ENCODE assay signal across 23 cellular contexts in genomic region chr14:99772371-99773283, GRCh38. TPM values are rescaled to one million over a fixed set of nuclear protein-coding genes. Genes with fewer than 3 reads are reported as not detected.
DNase-seq lines count a peak whose midpoint lies in the region; ATAC-seq and TF ChIP-seq lines count a peak whose summit lies in the region.
"Had no signal": no experiment of that assay in that cellular context is flagged by ENCODE, and none has a peak within 500 bp of the region (broad histone marks: within the 10 kb centered on the region; RNA-seq: fewer than 3 reads in every experiment).

No MANE protein-coding gene starts in this region.

- no peak overlapping the region for H3K4me2 ChIP-seq in SK-N-SH

- peaks cover 23% of the 10 kb centered on the region for H3K27me3 Mint-ChIP-seq in activated T-helper 17 cell treated with anti-CD3 and anti-CD28 coated beads, Interleukin-2, amount 50 U/mL, for 72 hours

- no peak overlapping the region for H3K4me3 Mint-ChIP-seq in activated T-helper 17 cell treated with anti-CD3 and anti-CD28 coated beads, Interleukin-2, amount 50 U/mL, for 72 hours
- H3K4me3 Mint-ChIP-seq: activated CD8-positive, alpha-beta T cell treated with anti-CD3 and anti-CD28 coated beads for 36 hours; activated naive CD4-positive, alpha-beta T cell treated with anti-CD3 and anti-CD28 coated beads, Interleukin-2, amount 50 U/mL, for 24 hours; CD8-positive, alpha-beta memory T cell; naive thymus-derived CD8-positive, alpha-beta T cell had no signal

- POLR2A ChIA-PET in SK-N-SH (lab: Yijun Ruan, JAX) = interaction anchor here (0.6 to 1.6 kb wide), 3 partner anchors 9 to 39 kb away, joined by 3 read pairs; no protein-coding TSS in a partner anchor

- no peak for TF ChIP-seq CTCF in transverse colon (IDR thresholded peaks at IDR 0.05)
- no peak for TF ChIP-seq CTCF in SK-N-SH (IDR thresholded peaks at IDR 0.05)

- H3K4me3 ChIP-seq in transverse colon (no peak overlapping the region), SK-N-SH (ENCODE audit: low read depth in 2 of 2, low read length in 1 of 2) (no peak overlapping the region)
- H3K4me3 ChIP-seq: ascending aorta had no signal

- H3K9me3 ChIP-seq in transverse colon = no peaks in the 10 kb centered on the region
- no peaks in the 10 kb centered on the region; the same call in 1 of the 2 replicates for H3K9me3 ChIP-seq in SK-N-SH
- H3K9me3 ChIP-seq: ascending aorta had no signal

- H4K20me1 ChIP-seq in SK-N-SH (ENCODE audit: insufficient read depth) = no peaks in the 10 kb centered on the region

- peak; percentile 61 for ATAC-seq in activated T-helper 17 cell treated with anti-CD3 and anti-CD28 coated beads, Interleukin-2, amount 50 U/mL, for 72 hours (replicated peaks)
- ATAC-seq in HG02885 (IDR thresholded peaks at IDR 0.05; ENCODE audit: poor library complexity, unreplicated experiment) (no peak), GM21529 (IDR thresholded peaks at IDR 0.05; ENCODE audit: unreplicated experiment) (no peak)
- ATAC-seq: activated CD8-positive, alpha-beta T cell treated with anti-CD3 and anti-CD28 coated beads for 36 hours; esophagus mucosa; naive thymus-derived CD8-positive, alpha-beta T cell had no signal

- H3K9me3 Mint-ChIP-seq in activated T-helper 17 cell treated with anti-CD3 and anti-CD28 coated beads, Interleukin-2, amount 50 U/mL, for 72 hours = no peaks in the 10 kb centered on the region
- H3K9me3 Mint-ChIP-seq: activated CD8-positive, alpha-beta T cell treated with anti-CD3 and anti-CD28 coated beads for 36 hours; activated naive CD4-positive, alpha-beta T cell treated with anti-CD3 and anti-CD28 coated beads, Interleukin-2, amount 50 U/mL, for 24 hours had no signal

- peaks cover 10% of the 10 kb centered on the region for H3K4me1 Mint-ChIP-seq in activated T-helper 17 cell treated with anti-CD3 and anti-CD28 coated beads, Interleukin-2, amount 50 U/mL, for 72 hours
- H3K4me1 Mint-ChIP-seq: activated naive CD4-positive, alpha-beta T cell treated with anti-CD3 and anti-CD28 coated beads, Interleukin-2, amount 50 U/mL, for 24 hours; CD8-positive, alpha-beta memory T cell; naive thymus-derived CD8-positive, alpha-beta T cell had no signal

- no peak overlapping the region for H2AFZ ChIP-seq in SK-N-SH (ENCODE audit: low read depth)

- in situ Hi-C loops in transverse colon (cut with MboI; ENCODE audit: low pct_ligation_motif_present in 1 of 4, low pct_unique_long_range_greater_than_20kb in 1 of 4, low sequenced_read_pairs in 3 of 4) = no loop called here

- H3K4me1 ChIP-seq in transverse colon (peaks cover 0 to 28% (median 12%) of the 10 kb centered on the region in 4 donors), SK-N-SH (ENCODE audit: control insufficient read depth in 1 of 2, insufficient read depth in 2 of 2, low read depth in 1 of 2, low read length in 1 of 2) (peaks cover 0 to 29% of the 10 kb centered on the region in 2 experiments; a peak in 2 of 4 replicates)

- TF ChIP-seq RAD21 in SK-N-SH (IDR thresholded peaks at IDR 0.05; ENCODE audit: low read length) = no peak

- TF ChIP-seq EP300 in transverse colon (IDR thresholded peaks at IDR 0.05; ENCODE audit: low read depth) (no peak), SK-N-SH (IDR thresholded peaks at IDR 0.05; ENCODE audit: borderline replicate concordance in 1 of 2, low read depth in 1 of 2, low read length in 1 of 2) (no peak)

- H3K27ac Mint-ChIP-seq in activated T-helper 17 cell treated with anti-CD3 and anti-CD28 coated beads, Interleukin-2, amount 50 U/mL, for 72 hours = no peak overlapping the region
- H3K27ac Mint-ChIP-seq: activated CD8-positive, alpha-beta T cell treated with anti-CD3 and anti-CD28 coated beads for 36 hours; activated naive CD4-positive, alpha-beta T cell treated with anti-CD3 and anti-CD28 coated beads, Interleukin-2, amount 50 U/mL, for 24 hours; CD8-positive, alpha-beta memory T cell; naive thymus-derived CD8-positive, alpha-beta T cell had no signal

- H3K9ac ChIP-seq in SK-N-SH = no peak overlapping the region

- H3K79me2 ChIP-seq in SK-N-SH (ENCODE audit: insufficient read depth) = no peaks in the 10 kb centered on the region

- peak overlapping the region; percentile 73 to 78 (median 75) for H3K27ac ChIP-seq in transverse colon
- H3K27ac ChIP-seq in SK-N-SH (ENCODE audit: low read depth in 2 of 2, low read length in 1 of 2) = peak overlapping the region in 1 of 2 experiments; percentile 67; a peak in 2 of 4 replicates
- H3K27ac ChIP-seq: 22Rv1, ascending aorta had no signal

- H3K36me3 ChIP-seq in transverse colon (no peaks in the 10 kb centered on the region), SK-N-SH (replicated peaks in 1 of 2; ENCODE audit: control insufficient read depth in 1 of 2, insufficient read depth in 2 of 2, low read length in 1 of 2) (no peaks in the 10 kb centered on the region)
- H3K36me3 ChIP-seq: ascending aorta had no signal

- intact Hi-C loops in transverse colon (cut with DNase I; ENCODE audit: low total_unique reads) = no loop called here

- no peaks in the 10 kb centered on the region for H3K36me3 Mint-ChIP-seq in activated T-helper 17 cell treated with anti-CD3 and anti-CD28 coated beads, Interleukin-2, amount 50 U/mL, for 72 hours (ENCODE audit: low read depth)
- H3K36me3 Mint-ChIP-seq: activated naive CD4-positive, alpha-beta T cell treated with anti-CD3 and anti-CD28 coated beads, Interleukin-2, amount 50 U/mL, for 24 hours; CD8-positive, alpha-beta memory T cell had no signal

- H3F3A ChIP-seq in SK-N-SH (replicated peaks; ENCODE audit: insufficient read depth) = peaks cover 4% of the 10 kb centered on the region

- TF ChIP-seq POLR2A in transverse colon (IDR thresholded peaks at IDR 0.05) = no peak

- H3K27me3 ChIP-seq in transverse colon = no peaks in the 10 kb centered on the region
- H3K27me3 ChIP-seq in SK-N-SH (ENCODE audit: insufficient read depth) = no peaks in the 10 kb centered on the region
- H3K27me3 ChIP-seq: ascending aorta had no signal

- H3K9me2 ChIP-seq in SK-N-SH = no peaks in the 10 kb centered on the region

- CTCF ChIA-PET in SK-N-SH (lab: Yijun Ruan, JAX) = interaction anchor here (1.1 to 4.8 kb wide), 3 partner anchors 18 to 42 kb away, joined by 4 to 28 read pairs (median 4); partner anchors contain the start of gene EML1

- WGBS in transverse colon (ENCODE audit: low coverage in 1 of 2), 2 donors = 63 to 78% methylated on average over 1 to 8 of the region's 8 CpGs
- 89% methylated on average over 8 of the region's 8 CpGs for WGBS in SK-N-SH (ENCODE audit: low lambda C conversion rate)

- DNase-seq in SKM-1 treated with dmso at 0.1 percent for 144 hours (lab: John Stamatoyannopoulos, UW; ENCODE audit: unreplicated experiment) (peak; percentile 1), SKM-1 (lab: John Stamatoyannopoulos, UW; ENCODE audit: unreplicated experiment) (no peak), myocyte (ENCODE audit: low read depth) (peak; percentile 80), transverse colon (no peak), SK-N-SH (no peak)
- DNase-seq: activated CD4-positive, CD25-positive, alpha-beta regulatory T cell; activated CD8-positive, alpha-beta T cell treated with anti-CD3 and anti-CD28 coated beads for 36 hours; AML-193; CD8-positive, alpha-beta memory T cell; DMS79 treated with DMSO at 0.1 percent for 48 hours; effector CD8-positive, alpha-beta T cell; mammary epithelial cell; naive thymus-derived CD8-positive, alpha-beta T cell; NCI-H1694 treated with DMSO at 0.1 percent for 48 hours; NCI-H82; T-helper 9 cell had no signal

TF ChIP-seq in SK-N-SH, 30 proteins besides CTCF, POLR2A, EP300 and RAD21:
- TF ChIP-seq MEF2A (IDR thresholded peaks at IDR 0.05; ENCODE audit: borderline replicate concordance, low read depth) = no peak
- TF ChIP-seq RXRA (IDR thresholded peaks at IDR 0.05; ENCODE audit: borderline replicate concordance, low read depth) = no peak
- no peak for TF ChIP-seq SMC3 (IDR thresholded peaks at IDR 0.05; ENCODE audit: low read depth, low read length)
- no peak for TF ChIP-seq GABPA (IDR thresholded peaks at IDR 0.05; ENCODE audit: low read depth)
- TF ChIP-seq CHD2 (IDR thresholded peaks at IDR 0.05; ENCODE audit: low read length, partially characterized antibody) = no peak
- TF ChIP-seq MAX (IDR thresholded peaks at IDR 0.05; ENCODE audit: low read depth) = no peak
- TF ChIP-seq TAF1 (IDR thresholded peaks at IDR 0.05; ENCODE audit: borderline replicate concordance, low read depth, low read length) = no peak
- no peak for TF ChIP-seq ELF1 (IDR thresholded peaks at IDR 0.05)
- TF ChIP-seq PBX3 (IDR thresholded peaks at IDR 0.05) = no peak
- TF ChIP-seq NRF1 (IDR thresholded peaks at IDR 0.05; ENCODE audit: low read depth, low read length) = no peak
- TF ChIP-seq FOXM1 (IDR thresholded peaks at IDR 0.05; ENCODE audit: low read depth) = no peak
TF ChIP-seq in SK-N-SH: peak in this region for 0.

RNA-seq across cellular contexts. Expression of gene EML1, which starts 20.6 kb away (rescaled TPM):
- 1 to 10 TPM in 1 of 2 donors, under 1 TPM in 1; 0.54 to 3.6 TPM for total RNA-seq in activated T-helper 17 cell treated with anti-CD3 and anti-CD28 coated beads, Interleukin-2, amount 50 U/mL, for 72 hours
- total RNA-seq in myocyte (20.8 and 24.1 TPM in 2 replicates), transverse colon (10 to 100 TPM; 16.8 to 59.5 (median 21.9) TPM)
- 18.0 TPM for polyA plus RNA-seq in myocyte (2012)
- 4.4 and 6.3 TPM in 2 replicates for polyA plus RNA-seq in SK-N-SH (2012; rRNA removed)
- 5.2 and 5.8 TPM in 2 replicates for polyA plus RNA-seq in SK-N-SH (2012; cell fraction: cytosol; rRNA removed)
- polyA plus RNA-seq in SK-N-SH (2012; cell fraction: nucleus; rRNA removed) = 5.8 and 7.2 TPM in 2 replicates
- total RNA-seq: naive thymus-derived CD8-positive, alpha-beta T cell had no signal
- polyA plus RNA-seq: CD8-positive, alpha-beta memory T cell; naive thymus-derived CD8-positive, alpha-beta T cell had no signal

Comparison
In these comparisons a context has a peak if more than half of its experiments do, and no peak if none do; other contexts are left out.
1. DNase-seq: peak in SKM-1 treated with dmso at 0.1 percent for 144 hours (single experiment) and myocyte (single experiment); none in SKM-1 (single experiment), transverse colon (single experiment) and SK-N-SH (single experiment).